ENCODE assay signal across 29 cellular contexts in genomic region chr14:74961238-74961911, GRCh38.
"Had no signal": no experiment of that assay in that cellular context is flagged by ENCODE, and none has a peak within 500 bp of the region (broad histone marks: within the 10 kb centered on the region; RNA-seq: fewer than 3 reads in every experiment).

No MANE protein-coding gene starts in this region.

- H3K27ac ChIP-seq: brain microvascular endothelial cell, PC-9, SK-N-MC, WERI-Rb-1 had no signal

- H3K27ac Mint-ChIP-seq: activated CD4-positive, alpha-beta T cell treated with anti-CD3 and anti-CD28 coated beads for 36 hours; activated CD8-positive, alpha-beta T cell treated with anti-CD3 and anti-CD28 coated beads for 36 hours; activated naive CD8-positive, alpha-beta T cell treated with anti-CD3 and anti-CD28 coated beads for 36 hours; activated T-cell treated with anti-CD3 and anti-CD28 coated beads, Interleukin-2, amount 50 U/mL, for 72 hours; activated T-helper 17 cell treated with anti-CD3 and anti-CD28 coated beads, Interleukin-2, amount 50 U/mL, for 72 hours had no signal

- ATAC-seq: activated CD4-positive, alpha-beta T cell treated with anti-CD3 and anti-CD28 coated beads for 36 hours; activated CD8-positive, alpha-beta T cell treated with anti-CD3 and anti-CD28 coated beads for 36 hours; activated T-cell treated with anti-CD3 and anti-CD28 coated beads, Interleukin-2, amount 50 U/mL, for 72 hours; activated T-helper 17 cell treated with anti-CD3 and anti-CD28 coated beads, Interleukin-2, amount 50 U/mL, for 72 hours had no signal

- H3K4me1 Mint-ChIP-seq: activated CD4-positive, alpha-beta T cell treated with anti-CD3 and anti-CD28 coated beads for 36 hours had no signal

- H3K4me3 Mint-ChIP-seq: activated CD4-positive, alpha-beta T cell treated with anti-CD3 and anti-CD28 coated beads for 36 hours; activated CD8-positive, alpha-beta T cell treated with anti-CD3 and anti-CD28 coated beads for 36 hours; activated naive CD8-positive, alpha-beta T cell treated with anti-CD3 and anti-CD28 coated beads for 36 hours; activated T-cell treated with anti-CD3 and anti-CD28 coated beads, Interleukin-2, amount 50 U/mL, for 72 hours; activated T-helper 17 cell treated with anti-CD3 and anti-CD28 coated beads, Interleukin-2, amount 50 U/mL, for 72 hours had no signal

- H3K27me3 ChIP-seq: brain microvascular endothelial cell had no signal

- H3K4me2 ChIP-seq: PC-9 had no signal

- H3K9me3 Mint-ChIP-seq: activated CD8-positive, alpha-beta T cell treated with anti-CD3 and anti-CD28 coated beads for 36 hours; activated naive CD8-positive, alpha-beta T cell treated with anti-CD3 and anti-CD28 coated beads for 36 hours; activated T-cell treated with anti-CD3 and anti-CD28 coated beads, Interleukin-2, amount 50 U/mL, for 72 hours; activated T-helper 17 cell treated with anti-CD3 and anti-CD28 coated beads, Interleukin-2, amount 50 U/mL, for 72 hours had no signal

- FAIRE-seq: RCC 7860 had no signal

- H3K36me3 ChIP-seq: brain microvascular endothelial cell, WERI-Rb-1 had no signal

- H3K36me3 Mint-ChIP-seq: activated naive CD8-positive, alpha-beta T cell treated with anti-CD3 and anti-CD28 coated beads for 36 hours had no signal

- H3K4me3 ChIP-seq: PC-9, SK-N-MC had no signal

- DNase-seq: activated CD4-positive, alpha-beta T cell treated with anti-CD3 and anti-CD28 coated beads for 36 hours; activated CD4-positive, alpha-beta T cell treated with anti-CD3 and anti-CD28 coated beads, Interleukin-2, amount 50 U/mL, for 1 hour; activated CD8-positive, alpha-beta T cell treated with anti-CD3 and anti-CD28 coated beads for 36 hours; activated effector memory CD4-positive, alpha-beta T cell treated with anti-CD3 and anti-CD28 coated beads, Interleukin-2, amount 50 U/mL, for 16 hours; activated naive CD4-positive, alpha-beta T cell; activated naive CD4-positive, alpha-beta T cell treated with anti-CD3 and anti-CD28 coated beads, Interleukin-2, amount 50 U/mL, for 16 hours; activated naive CD8-positive, alpha-beta T cell treated with anti-CD3 and anti-CD28 coated beads for 36 hours; activated T-cell treated with anti-CD3 and anti-CD28 coated beads, Interleukin-2, amount 50 U/mL, for 1 hour; activated T-cell treated with anti-CD3 and anti-CD28 coated beads, Interleukin-2, amount 50 U/mL, for 72 hours; amniotic stem cell; brain microvascular endothelial cell; central memory CD4-positive, alpha-beta T cell; IMR-90; Karpas-422; KBM-7; NCI-H1436 treated with DMSO at 0.1 percent for 48 hours; NCI-H1694 treated with DMSO at 0.1 percent for 48 hours; NCI-H2029; NCI-H345; NCI-H524 treated with DMSO at 0.1 percent for 48 hours; NCI-H748 treated with DMSO at 0.1 percent for 48 hours; NK-92 treated with Interleukin-12 subunit alpha and Interleukin-12 subunit beta, amount 100 ng/mL, for 24 hours; PC-9; Right ventricle myocardium superior; T1000; WERI-Rb-1 had no signal

- H2AFZ ChIP-seq: PC-9 had no signal
